In the genomic region with DNA sequence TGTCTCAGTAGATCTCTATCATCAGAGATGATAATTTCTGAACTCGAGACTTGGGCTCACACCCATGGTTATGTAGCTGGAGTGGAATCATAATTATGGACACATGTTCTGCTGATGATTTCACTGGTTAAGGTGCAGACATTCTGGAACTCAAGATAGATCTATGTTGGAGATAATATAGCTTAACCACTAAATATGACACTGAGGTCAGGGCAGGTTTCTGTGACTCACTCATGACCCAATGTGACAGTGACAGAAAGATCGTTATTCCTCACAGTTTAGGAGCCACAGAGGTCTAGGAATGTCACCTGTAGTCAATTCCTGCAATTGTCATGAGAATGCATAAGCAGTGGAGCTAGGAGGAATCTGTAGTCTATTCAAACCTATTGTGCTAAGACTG, we compare ENCODE assay signal across 22 cellular contexts.
DNase-seq lines count a peak whose midpoint lies in the region; ATAC-seq, FAIRE-seq and TF ChIP-seq lines count a peak whose summit lies in the region.
"Had no signal": no experiment of that assay in that cellular context is flagged by ENCODE, and none has a peak within 500 bp of the region (broad histone marks: within the 10 kb centered on the region; RNA-seq: fewer than 3 reads in every experiment).

No MANE protein-coding gene starts in this region.

- ATAC-seq in GM19351 (IDR thresholded peaks at IDR 0.05; ENCODE audit: unreplicated experiment): peak; percentile 58
- ATAC-seq in HG03060 (IDR thresholded peaks at IDR 0.05; ENCODE audit: low read depth, unreplicated experiment): peak; percentile 41
- no peak for ATAC-seq in HG03571 (IDR thresholded peaks at IDR 0.05; ENCODE audit: unreplicated experiment)
- ATAC-seq: activated T-cell treated with anti-CD3 and anti-CD28 coated beads, Interleukin-2, amount 50 U/mL, for 4 hours; right cardiac atrium had no signal

- in situ Hi-C loops in GM13977 (cut with MboI; ENCODE audit: low pct_unique_long_range_greater_than_20kb, low sequenced_read_pairs, unreplicated experiment): no loop called here

- FAIRE-seq in GM12892 (lab: Jason Lieb, UNC): peak; percentile 5

- TF ChIP-seq POLR2A in GM12892 (IDR thresholded peaks at IDR 0.05; ENCODE audit: low read depth, low read length) (no peak), NB4 (IDR thresholded peaks at IDR 0.05; ENCODE audit: extremely low read depth, insufficient read length) (no peak)

- DNase-seq in GM12892 (ENCODE audit: insufficient read length): no peak
- peak; percentile 35 for DNase-seq in NB4 (ENCODE audit: low read depth)
- no peak for DNase-seq in NCI-H2029 treated with DMSO at 0.1 percent for 48 hours (lab: John Stamatoyannopoulos, UW)
- DNase-seq in NK-92 treated with Interleukin-12 subunit alpha and Interleukin-12 subunit beta, amount 100 ng/mL, for 24 hours (lab: John Stamatoyannopoulos, UW): no peak
- no peak for DNase-seq in GM13977 (ENCODE audit: low spot score)
- DNase-seq: activated CD4-positive, alpha-beta T cell treated with anti-CD3 and anti-CD28 coated beads for 4 hours; activated naive CD4-positive, alpha-beta T cell treated with Interleukin-2 at 50 U/mL for 16 hours; activated T-cell treated with anti-CD3 and anti-CD28 coated beads, Interleukin-2, amount 50 U/mL, for 4 hours; amniotic stem cell; BE2C; DMS53; effector CD4-positive, alpha-beta T cell; head of caudate nucleus; NCI-H187; NCI-H524 treated with DMSO at 0.1 percent for 48 hours; right cardiac atrium; stimulated activated naive CD4-positive, alpha-beta T cell treated with Interleukin-2 at 50 U/mL for 16 hours; testis had no signal

- no peak overlapping the region for H3K4me3 ChIP-seq in NB4 (ENCODE audit: low read depth, low read length)
- H3K4me3 ChIP-seq: neural progenitor cell, testis had no signal

- no peak for TF ChIP-seq CTCF in NB4 (IDR thresholded peaks at IDR 0.05; ENCODE audit: low read depth, low read length)
- no peak for TF ChIP-seq CTCF in GM13977 (IDR thresholded peaks at IDR 0.05; ENCODE audit: extremely low read depth, insufficient read depth, missing control alignments)
